ENCODE assay signal across 23 cellular contexts in genomic region chr17:41333836-41334235, GRCh38. TPM values are rescaled to one million over a fixed set of nuclear protein-coding genes. Genes with fewer than 3 reads are reported as not detected.
DNase-seq lines count a peak whose midpoint lies in the region; ATAC-seq and TF ChIP-seq lines count a peak whose summit lies in the region.
"Had no signal": no experiment of that assay in that cellular context is flagged by ENCODE, and none has a peak within 500 bp of the region (broad histone marks: within the 10 kb centered on the region; RNA-seq: fewer than 3 reads in every experiment).

No MANE protein-coding gene starts in this region.

- no peak for DNase-seq in activated naive CD4-positive, alpha-beta T cell (lab: John Stamatoyannopoulos, UW)
- no peak for DNase-seq in CD8-positive, alpha-beta memory T cell
- DNase-seq in esophagus muscularis mucosa (ENCODE audit: extremely low spot score): peak; percentile 64
- no peak for DNase-seq in stimulated activated effector memory CD8-positive, alpha-beta T cell treated with anti-CD3 and anti-CD28 coated beads, Interleukin-12 subunit alpha, Interleukin-12 subunit beta, amount 100 ng/mL, for 72 hours (ENCODE audit: low spot score in 2 of 2)
- no peak for DNase-seq in chondrocyte (ENCODE audit: low spot score)
- DNase-seq in activated T-cell treated with anti-CD3 and anti-CD28 coated beads, Interleukin-2, amount 50 U/mL, for 48 hours: no peak
- DNase-seq: C1 segment of cervical spinal cord, Caco-2, GF-D8, NCI-H1436, NCI-H2029, NCI-H2171, NCI-H526, SJCRH30 had no signal

- intact Hi-C loops in esophagus muscularis mucosa (cut with DNase I): no loop called here

- WGBS in esophagus muscularis mucosa: 85% methylated on average over 3 of the region's 3 CpGs

- no peaks in the 10 kb centered on the region for H3K27me3 ChIP-seq in CD8-positive, alpha-beta memory T cell (ENCODE audit: insufficient read depth, low read length, poor library complexity, severe bottlenecking)
- H3K27me3 ChIP-seq in esophagus muscularis mucosa: no peaks in the 10 kb centered on the region
- H3K27me3 ChIP-seq: SJCRH30 had no signal

- peaks cover 59% of the 10 kb centered on the region for H3K4me1 Mint-ChIP-seq in activated naive CD4-positive, alpha-beta T cell treated with anti-CD3 and anti-CD28 coated beads, Interleukin-2, amount 50 U/mL, for 24 hours
- peaks cover 51 to 61% (median 59%) of the 10 kb centered on the region in 3 donors for H3K4me1 Mint-ChIP-seq in CD8-positive, alpha-beta memory T cell
- H3K4me1 Mint-ChIP-seq in stimulated activated effector memory CD8-positive, alpha-beta T cell treated with anti-CD3 and anti-CD28 coated beads, Interleukin-12 subunit alpha, Interleukin-12 subunit beta, amount 100 ng/mL, for 72 hours: peaks cover 40% of the 10 kb centered on the region
- H3K4me1 Mint-ChIP-seq in chondrocyte (ENCODE audit: low read depth): no peaks in the 10 kb centered on the region
- H3K4me1 Mint-ChIP-seq: GM23338 had no signal

- H3K36me3 ChIP-seq in CD8-positive, alpha-beta memory T cell (ENCODE audit: insufficient read depth, low read length): no peaks in the 10 kb centered on the region
- no peaks in the 10 kb centered on the region for H3K36me3 ChIP-seq in esophagus muscularis mucosa
- H3K36me3 ChIP-seq: SJCRH30 had no signal

- no peaks in the 10 kb centered on the region for H3K27me3 Mint-ChIP-seq in activated naive CD4-positive, alpha-beta T cell treated with anti-CD3 and anti-CD28 coated beads, Interleukin-2, amount 50 U/mL, for 24 hours
- no peaks in the 10 kb centered on the region for H3K27me3 Mint-ChIP-seq in CD8-positive, alpha-beta memory T cell
- H3K27me3 Mint-ChIP-seq in chondrocyte (ENCODE audit: low read depth): peaks cover 8% of the 10 kb centered on the region

- ATAC-seq in stimulated activated effector memory CD8-positive, alpha-beta T cell treated with anti-CD3 and anti-CD28 coated beads, Interleukin-12 subunit alpha, Interleukin-12 subunit beta, amount 100 ng/mL, for 72 hours: no peak
- ATAC-seq in activated CD4-positive, CD25-positive, alpha-beta regulatory T cell treated with anti-CD3 and anti-CD28 coated beads, Interleukin-2, amount 50 U/mL, for 24 hours: no peak
- ATAC-seq: A549, GM23338, HCT116, Panc1 had no signal

- no peak overlapping the region for H3K27ac ChIP-seq in CD8-positive, alpha-beta memory T cell (ENCODE audit: low read depth, low read length)
- H3K27ac ChIP-seq in esophagus muscularis mucosa (replicated peaks in 1 of 4): no peak overlapping the region
- H3K27ac ChIP-seq: A549, SJCRH30 had no signal

- TF ChIP-seq POLR2A in esophagus muscularis mucosa (IDR thresholded peaks at IDR 0.05; ENCODE audit: low read depth): no peak

- TF ChIP-seq CTCF in esophagus muscularis mucosa (IDR thresholded peaks at IDR 0.05): no peak
- no peak for TF ChIP-seq CTCF in chondrocyte (IDR thresholded peaks at IDR 0.05)

- CTCF ChIA-PET in CD8-positive, alpha-beta memory T cell (lab: Charles Lee): interaction anchor here (1.8 kb wide), 1 partner anchor 11 kb away, joined by 8 read pairs; no protein-coding TSS in a partner anchor

- H3K4me3 Mint-ChIP-seq in activated naive CD4-positive, alpha-beta T cell treated with anti-CD3 and anti-CD28 coated beads, Interleukin-2, amount 50 U/mL, for 24 hours: no peak overlapping the region
- peak overlapping the region in 3 of 7 donors; percentile 13 to 59 (median 30) for H3K4me3 Mint-ChIP-seq in CD8-positive, alpha-beta memory T cell
- no peak overlapping the region for H3K4me3 Mint-ChIP-seq in stimulated activated effector memory CD8-positive, alpha-beta T cell treated with anti-CD3 and anti-CD28 coated beads, Interleukin-12 subunit alpha, Interleukin-12 subunit beta, amount 100 ng/mL, for 72 hours
- H3K4me3 Mint-ChIP-seq in chondrocyte (ENCODE audit: unreplicated experiment): no peak overlapping the region
- H3K4me3 Mint-ChIP-seq: GM23338 had no signal

- no peaks in the 10 kb centered on the region for H3K36me3 Mint-ChIP-seq in activated naive CD4-positive, alpha-beta T cell treated with anti-CD3 and anti-CD28 coated beads, Interleukin-2, amount 50 U/mL, for 24 hours
- H3K36me3 Mint-ChIP-seq in CD8-positive, alpha-beta memory T cell: peaks cover 0 to 4% (median 0%) of the 10 kb centered on the region in 3 donors
- no peaks in the 10 kb centered on the region for H3K36me3 Mint-ChIP-seq in stimulated activated effector memory CD8-positive, alpha-beta T cell treated with anti-CD3 and anti-CD28 coated beads, Interleukin-12 subunit alpha, Interleukin-12 subunit beta, amount 100 ng/mL, for 72 hours
- no peaks in the 10 kb centered on the region for H3K36me3 Mint-ChIP-seq in chondrocyte (ENCODE audit: low read depth)
- H3K36me3 Mint-ChIP-seq: IgD-negative memory B cell had no signal

- POLR2A ChIA-PET in CD8-positive, alpha-beta memory T cell (lab: Charles Lee): interaction anchor here (0.9 kb wide), 1 partner anchor 121 kb away, joined by 3 read pairs; no protein-coding TSS in a partner anchor

- no peak overlapping the region for H3K4me3 ChIP-seq in CD8-positive, alpha-beta memory T cell (ENCODE audit: low read length)
- no peak overlapping the region for H3K4me3 ChIP-seq in esophagus muscularis mucosa
- H3K4me3 ChIP-seq: A549, GM23338, SJCRH30 had no signal

- no peaks in the 10 kb centered on the region for H3K9me3 Mint-ChIP-seq in activated naive CD4-positive, alpha-beta T cell treated with anti-CD3 and anti-CD28 coated beads, Interleukin-2, amount 50 U/mL, for 24 hours
- no peaks in the 10 kb centered on the region for H3K9me3 Mint-ChIP-seq in CD8-positive, alpha-beta memory T cell
- H3K9me3 Mint-ChIP-seq in stimulated activated effector memory CD8-positive, alpha-beta T cell treated with anti-CD3 and anti-CD28 coated beads, Interleukin-12 subunit alpha, Interleukin-12 subunit beta, amount 100 ng/mL, for 72 hours: no peaks in the 10 kb centered on the region
- H3K9me3 Mint-ChIP-seq in chondrocyte (ENCODE audit: low read depth): no peaks in the 10 kb centered on the region
- H3K9me3 Mint-ChIP-seq: IgD-negative memory B cell had no signal

- H3K9me3 ChIP-seq in CD8-positive, alpha-beta memory T cell (ENCODE audit: low read length): no peaks in the 10 kb centered on the region
- no peaks in the 10 kb centered on the region for H3K9me3 ChIP-seq in esophagus muscularis mucosa
- H3K9me3 ChIP-seq: A549, Caco-2, SJCRH30 had no signal

- H3K27ac Mint-ChIP-seq in activated naive CD4-positive, alpha-beta T cell treated with anti-CD3 and anti-CD28 coated beads, Interleukin-2, amount 50 U/mL, for 24 hours: peak overlapping the region; percentile 36
- peak overlapping the region in 7 of 8 donors; percentile 45 to 85 (median 72) for H3K27ac Mint-ChIP-seq in CD8-positive, alpha-beta memory T cell
- H3K27ac Mint-ChIP-seq in stimulated activated effector memory CD8-positive, alpha-beta T cell treated with anti-CD3 and anti-CD28 coated beads, Interleukin-12 subunit alpha, Interleukin-12 subunit beta, amount 100 ng/mL, for 72 hours: peak overlapping the region; percentile 65
- H3K27ac Mint-ChIP-seq in chondrocyte (ENCODE audit: unreplicated experiment): no peak overlapping the region
- H3K27ac Mint-ChIP-seq: GM23338, IgD-negative memory B cell had no signal

- peaks cover 56% of the 10 kb centered on the region for H3K4me1 ChIP-seq in CD8-positive, alpha-beta memory T cell (ENCODE audit: insufficient read depth, low read length)
- no peaks in the 10 kb centered on the region for H3K4me1 ChIP-seq in esophagus muscularis mucosa
- H3K4me1 ChIP-seq: A549, Caco-2 had no signal

- no peak for TF ChIP-seq EP300 in esophagus muscularis mucosa (IDR thresholded peaks at IDR 0.05)

RNA-seq across cellular contexts. Expression of gene KRT33A, which starts 16.8 kb away (rescaled TPM):
- not detected for total RNA-seq in CD8-positive, alpha-beta memory T cell
- polyA plus RNA-seq in CD8-positive, alpha-beta memory T cell: not detected
- total RNA-seq in esophagus muscularis mucosa (not detected), chondrocyte (not detected in 3 replicates)
- total RNA-seq: Caco-2, Daoy, GM23338, MCF 10A, SJCRH30 had no signal
- polyA plus RNA-seq: A549, GM23338, IgD-negative memory B cell had no signal

RNA-seq across cellular contexts. Expression of gene KRTAP17-1, which starts 18.3 kb away (rescaled TPM):
- not detected for total RNA-seq in CD8-positive, alpha-beta memory T cell
- polyA plus RNA-seq in CD8-positive, alpha-beta memory T cell: not detected
- total RNA-seq in esophagus muscularis mucosa: not detected
- not detected in 3 replicates for total RNA-seq in chondrocyte
- total RNA-seq: Caco-2, Daoy, GM23338, MCF 10A, SJCRH30 had no signal
- polyA plus RNA-seq: A549, GM23338, IgD-negative memory B cell had no signal

RNA-seq across cellular contexts. Expression of gene KRTAP16-1, which starts 24.7 kb away (rescaled TPM):
- not detected for total RNA-seq in CD8-positive, alpha-beta memory T cell
- polyA plus RNA-seq in CD8-positive, alpha-beta memory T cell: 0.58 TPM
- total RNA-seq in esophagus muscularis mucosa (not detected), chondrocyte (not detected in 3 replicates)
- total RNA-seq: Caco-2, Daoy, GM23338, MCF 10A, SJCRH30 had no signal
- polyA plus RNA-seq: A549, GM23338, IgD-negative memory B cell had no signal

RNA-seq across cellular contexts. Expression of gene KRTAP29-1, which starts 31.2 kb away (rescaled TPM):
- not detected for total RNA-seq in CD8-positive, alpha-beta memory T cell
- polyA plus RNA-seq in CD8-positive, alpha-beta memory T cell: 0.22 TPM
- not detected for total RNA-seq in esophagus muscularis mucosa
- not detected in 3 replicates for total RNA-seq in chondrocyte
- total RNA-seq: Caco-2, Daoy, GM23338, MCF 10A, SJCRH30 had no signal
- polyA plus RNA-seq: A549, GM23338, IgD-negative memory B cell had no signal

RNA-seq across cellular contexts. Expression of gene KRT33B, which starts 35.8 kb away (rescaled TPM):
- total RNA-seq in CD8-positive, alpha-beta memory T cell: not detected
- polyA plus RNA-seq in CD8-positive, alpha-beta memory T cell: not detected
- not detected for total RNA-seq in esophagus muscularis mucosa
- not detected in 3 replicates for total RNA-seq in chondrocyte
- total RNA-seq: Caco-2, Daoy, GM23338, MCF 10A, SJCRH30 had no signal
- polyA plus RNA-seq: GM23338, IgD-negative memory B cell had no signal
